In genomic region chr3:133717424-133717823, GRCh38 we compare ENCODE assay signal across 14 cellular contexts. TPM values are rescaled to one million over a fixed set of nuclear protein-coding genes. Genes with fewer than 3 reads are reported as not detected.
A peak's percentile ranks its signal among the peaks of the same experiment; 100 is the strongest.
DNase-seq lines count a peak whose midpoint lies in the region; ATAC-seq lines count a peak whose summit lies in the region.
"Had no signal": no experiment of that assay in that cellular context is flagged by ENCODE, and none has a peak within 500 bp of the region (broad histone marks: within the 10 kb centered on the region; RNA-seq: fewer than 3 reads in every experiment).

No MANE protein-coding gene starts in this region.

- DNase-seq in activated CD4-positive, alpha-beta T cell treated with anti-CD3 and anti-CD28 coated beads, Interleukin-2, amount 10 ng/mL, durations not matched to agents 24 days and 14 days: peak; percentile 27
- no peak for DNase-seq in activated CD4-positive, alpha-beta T cell treated with anti-CD3 and anti-CD28 coated beads for 4 hours
- DNase-seq in midbrain (lab: John Stamatoyannopoulos, UW): peak; percentile 5
- DNase-seq in effector CD8-positive, alpha-beta T cell (lab: John Stamatoyannopoulos, UW): no peak
- no peak for DNase-seq in stimulated activated CD4-positive, alpha-beta T cell treated with anti-CD3 and anti-CD28 coated beads, Interleukin-4, amount 100 ng/mL, for 24 hours
- DNase-seq: CD8-positive, alpha-beta T cell; DND-41; NCI-H524 treated with DMSO at 0.1 percent for 48 hours; Right ventricle myocardium superior had no signal

- intact Hi-C loops in activated CD4-positive, alpha-beta T cell treated with anti-CD3 and anti-CD28 coated beads, Interleukin-2, amount 10 ng/mL, durations not matched to agents 24 days and 14 days (cut with micrococcal nuclease): no loop called here

- no peaks in the 10 kb centered on the region for H3K36me3 Mint-ChIP-seq in activated CD4-positive, alpha-beta T cell treated with anti-CD3 and anti-CD28 coated beads, Interleukin-2, amount 10 ng/mL, durations not matched to agents 24 days and 14 days (ENCODE audit: low read depth)

- ATAC-seq in GM18858 (IDR thresholded peaks at IDR 0.05; ENCODE audit: unreplicated experiment) (no peak), GM21825 (IDR thresholded peaks at IDR 0.05; ENCODE audit: unreplicated experiment) (no peak)
- ATAC-seq: CD8-positive, alpha-beta T cell; K562 had no signal

- no peaks in the 10 kb centered on the region for H3K4me1 Mint-ChIP-seq in activated CD4-positive, alpha-beta T cell treated with anti-CD3 and anti-CD28 coated beads, Interleukin-2, amount 10 ng/mL, durations not matched to agents 24 days and 14 days

- no peak overlapping the region for H3K27ac Mint-ChIP-seq in activated CD4-positive, alpha-beta T cell treated with anti-CD3 and anti-CD28 coated beads, Interleukin-2, amount 10 ng/mL, durations not matched to agents 24 days and 14 days
- H3K27ac Mint-ChIP-seq: CD8-positive, alpha-beta T cell had no signal

- H3K4me3 Mint-ChIP-seq in activated CD4-positive, alpha-beta T cell treated with anti-CD3 and anti-CD28 coated beads, Interleukin-2, amount 10 ng/mL, durations not matched to agents 24 days and 14 days: no peak overlapping the region
- H3K4me3 Mint-ChIP-seq: CD8-positive, alpha-beta T cell had no signal

- H3K27me3 Mint-ChIP-seq in activated CD4-positive, alpha-beta T cell treated with anti-CD3 and anti-CD28 coated beads, Interleukin-2, amount 10 ng/mL, durations not matched to agents 24 days and 14 days: peaks cover 14% of the 10 kb centered on the region

- peak overlapping the region; percentile 41 for H3K27ac ChIP-seq in cingulate gyrus (ENCODE audit: low read depth, low read length)
- H3K27ac ChIP-seq: BLaER1 had no signal

- H3K9me3 Mint-ChIP-seq in activated CD4-positive, alpha-beta T cell treated with anti-CD3 and anti-CD28 coated beads, Interleukin-2, amount 10 ng/mL, durations not matched to agents 24 days and 14 days: peaks cover 4% of the 10 kb centered on the region

RNA-seq across cellular contexts. Expression of gene TF, which starts 28.8 kb away (rescaled TPM):
- 0.02 and 0.26 TPM in 2 replicates for total RNA-seq in activated CD4-positive, alpha-beta T cell treated with anti-CD3 and anti-CD28 coated beads, Interleukin-2, amount 10 ng/mL, durations not matched to agents 24 days and 14 days

RNA-seq across cellular contexts. Expression of gene TOPBP1, which starts 55.7 kb away (rescaled TPM):
- 92.6 and 97.9 TPM in 2 replicates for total RNA-seq in activated CD4-positive, alpha-beta T cell treated with anti-CD3 and anti-CD28 coated beads, Interleukin-2, amount 10 ng/mL, durations not matched to agents 24 days and 14 days

Comparison
In these comparisons a context has a peak if more than half of its experiments do, and no peak if none do; other contexts are left out.
1. DNase-seq: peak in activated CD4-positive, alpha-beta T cell treated with anti-CD3 and anti-CD28 coated beads, Interleukin-2, amount 10 ng/mL, durations not matched to agents 24 days and 14 days (single experiment) and midbrain (single experiment); none in activated CD4-positive, alpha-beta T cell treated with anti-CD3 and anti-CD28 coated beads for 4 hours (0 of 2), effector CD8-positive, alpha-beta T cell (single experiment) and stimulated activated CD4-positive, alpha-beta T cell treated with anti-CD3 and anti-CD28 coated beads, Interleukin-4, amount 100 ng/mL, for 24 hours (single experiment).